1 cellular context compared by ENCODE assay signal in genomic region chr18:6414118-6414722, GRCh38.
TF ChIP-seq lines count a peak whose summit lies in the region.

No MANE protein-coding gene starts in this region.

TF ChIP-seq in WTC11, 78 proteins besides CTCF, POLR2A, EP300 and RAD21 (continued from another document):
- no peak for TF ChIP-seq ZNF219 (CRISPR knock-in tag; IDR thresholded peaks at IDR 0.05; ENCODE audit: borderline replicate concordance)
- no peak for TF ChIP-seq ZNF263 (CRISPR knock-in tag; IDR thresholded peaks at IDR 0.05; ENCODE audit: low read depth)
